24 cellular contexts compared by ENCODE assay signal in genomic region chr2:129927696-129928095, GRCh38. TPM values are rescaled to one million over a fixed set of nuclear protein-coding genes. Genes with fewer than 3 reads are reported as not detected.
DNase-seq lines count a peak whose midpoint lies in the region; ATAC-seq, FAIRE-seq and TF ChIP-seq lines count a peak whose summit lies in the region.
"Had no signal": no experiment of that assay in that cellular context is flagged by ENCODE, and none has a peak within 500 bp of the region (broad histone marks: within the 10 kb centered on the region; RNA-seq: fewer than 3 reads in every experiment).

No MANE protein-coding gene starts in this region.

- H4K8ac ChIP-seq in trophoblast cell (ENCODE audit: low read depth, low read length), result no peak overlapping the region

- DNase-seq in dorsolateral prefrontal cortex, result no peak
- DNase-seq in esophagus muscularis mucosa (ENCODE audit: extremely low spot score), result peak; percentile 87
- no peak for DNase-seq in trophoblast cell
- peak; percentile 20 for DNase-seq in type B pancreatic cell (ENCODE audit: extremely low spot score, unreplicated experiment)
- no peak for DNase-seq in small intestine
- DNase-seq in HepG2 (ENCODE audit: low spot score), result no peak
- DNase-seq: C1 segment of cervical spinal cord; Calu3; CD4-positive, alpha-beta memory T cell; COR-L47; DMS53; DMS79 treated with DMSO at 0.1 percent for 48 hours; GF-D8; H9 had no signal

- peaks cover 6 to 10% (median 10%) of the 10 kb centered on the region in 4 donors for H3K4me1 ChIP-seq in esophagus muscularis mucosa
- H3K4me1 ChIP-seq in trophoblast cell (ENCODE audit: control insufficient read depth in 1 of 2, insufficient read depth in 2 of 2, low read length in 2 of 2), result peaks cover 12 to 28% of the 10 kb centered on the region in 2 experiments
- H3K4me1 ChIP-seq in small intestine (ENCODE audit: control insufficient read depth in 2 of 2, insufficient read depth in 1 of 2, low read depth in 1 of 2, low read length in 1 of 2), result no peaks in the 10 kb centered on the region
- H3K4me1 ChIP-seq in HepG2 (ENCODE audit: insufficient read depth, low read length), result peaks cover 10% of the 10 kb centered on the region

- H2BK12ac ChIP-seq in trophoblast cell (ENCODE audit: low read length), result peak overlapping the region; percentile 12

- intact Hi-C loops in dorsolateral prefrontal cortex (cut with DNase I), result loop anchor here in 1 of 2 donors (5.0 kb wide), 2 partner anchors 50 to 405 kb away; no protein-coding TSS in a partner anchor
- intact Hi-C loops in esophagus muscularis mucosa (cut with DNase I), result loop anchor here (10.0 kb wide), 1 partner anchor 173 kb away; no protein-coding TSS in a partner anchor
- intact Hi-C loops in HepG2 (cut with micrococcal nuclease; ENCODE audit: unreplicated experiment), result no loop called here

- H3K79me2 ChIP-seq in trophoblast cell (ENCODE audit: control insufficient read depth, insufficient read depth, low read length, poor library complexity) (no peaks in the 10 kb centered on the region), HepG2 (ENCODE audit: insufficient read depth, low read length) (no peaks in the 10 kb centered on the region)

- no peak for TF ChIP-seq POLR2A in esophagus muscularis mucosa (IDR thresholded peaks at IDR 0.05; ENCODE audit: low read depth)
- no peak for TF ChIP-seq POLR2A in HepG2 (IDR thresholded peaks at IDR 0.05; ENCODE audit: insufficient read depth in 1 of 2, low read depth in 2 of 2, low read length in 2 of 2)

- no peak overlapping the region for H3K4ac ChIP-seq in trophoblast cell (ENCODE audit: low read depth, low read length)

- H3K36me3 ChIP-seq in esophagus muscularis mucosa, result no peaks in the 10 kb centered on the region
- no peaks in the 10 kb centered on the region for H3K36me3 ChIP-seq in trophoblast cell (ENCODE audit: control insufficient read depth in 1 of 2, insufficient read depth in 2 of 2, low read length in 2 of 2)
- no peaks in the 10 kb centered on the region for H3K36me3 ChIP-seq in small intestine (ENCODE audit: control insufficient read depth in 2 of 2, insufficient read depth in 2 of 2, low read length in 2 of 2)
- H3K36me3 ChIP-seq in HepG2 (replicated peaks in 1 of 2; ENCODE audit: control insufficient read depth in 1 of 2, insufficient read depth in 2 of 2, low read length in 2 of 2), result no peaks in the 10 kb centered on the region

- no peak overlapping the region for H3K4me3 Mint-ChIP-seq in type B pancreatic cell
- H3K4me3 Mint-ChIP-seq: CD4-positive, alpha-beta memory T cell; GM23338; H9 had no signal

- H2AK5ac ChIP-seq in trophoblast cell (ENCODE audit: low read length), result no peak overlapping the region

- H3K18ac ChIP-seq in trophoblast cell (ENCODE audit: low read length), result no peak overlapping the region

- POLR2A ChIA-PET in HepG2 (lab: Yijun Ruan, JAX), result no interaction called here

- H3K23ac ChIP-seq in trophoblast cell (ENCODE audit: low read length), result no peak overlapping the region

- no TSS peak for BruUV-seq in HepG2 (replicated peaks; lab: Mats Ljungman, UMichigan)

- CTCF ChIA-PET in HepG2 (lab: Yijun Ruan, JAX; ENCODE audit: low intra/inter-chr PET ratio, low total read pairs), result no interaction called here

- H3K27me3 Mint-ChIP-seq in type B pancreatic cell, result peaks cover 33% of the 10 kb centered on the region

- H4K91ac ChIP-seq in trophoblast cell (ENCODE audit: low read depth, low read length), result no peak overlapping the region

- no peak overlapping the region for H3K9ac ChIP-seq in trophoblast cell (ENCODE audit: low read length)
- H3K9ac ChIP-seq in HepG2 (ENCODE audit: insufficient read depth, low read depth, low read length), result no peak overlapping the region

- H3K9me3 Mint-ChIP-seq in type B pancreatic cell, result no peaks in the 10 kb centered on the region
- H3K9me3 Mint-ChIP-seq: CD4-positive, alpha-beta memory T cell; GM23338; H9 had no signal

- H3K4me2 ChIP-seq in trophoblast cell (ENCODE audit: low read length) (no peak overlapping the region), HepG2 (ENCODE audit: low read depth, low read length) (no peak overlapping the region)
- H3K4me2 ChIP-seq: GM23338 had no signal

- H3K27ac ChIP-seq in dorsolateral prefrontal cortex (peak overlapping the region in 52 of 59 donors; percentile 1 to 98 (median 95)), esophagus muscularis mucosa (replicated peaks in 1 of 4) (no peak overlapping the region), trophoblast cell (ENCODE audit: low read depth, low read length) (no peak overlapping the region), small intestine (ENCODE audit: low read depth in 1 of 2, low read length in 1 of 2) (no peak overlapping the region), HepG2 (ENCODE audit: extremely low read length, insufficient read depth, low read length) (no peak overlapping the region)

- H3K9me3 ChIP-seq in esophagus muscularis mucosa, result no peaks in the 10 kb centered on the region
- no peaks in the 10 kb centered on the region for H3K9me3 ChIP-seq in trophoblast cell (ENCODE audit: insufficient read depth, low read depth, low read length)
- no peaks in the 10 kb centered on the region for H3K9me3 ChIP-seq in small intestine (ENCODE audit: control insufficient read depth, low read depth)
- no peaks in the 10 kb centered on the region for H3K9me3 ChIP-seq in HepG2 (ENCODE audit: low read length)

- TF ChIP-seq RAD21 in HepG2 (CRISPR knock-in tag; IDR thresholded peaks at IDR 0.05), result no peak

- no peak overlapping the region for H2BK120ac ChIP-seq in trophoblast cell (ENCODE audit: insufficient read depth, low read length, poor library complexity)

- TF ChIP-seq EP300 in esophagus muscularis mucosa (IDR thresholded peaks at IDR 0.05) (no peak), HepG2 (IDR thresholded peaks at IDR 0.05; ENCODE audit: low read depth in 2 of 2, low read length in 2 of 2) (no peak), HepG2 (CRISPR knock-in tag; IDR thresholded peaks at IDR 0.05; ENCODE audit: borderline replicate concordance) (no peak)

- no peak for ATAC-seq in HepG2
- ATAC-seq: GM23338, HCT116 had no signal

- TF ChIP-seq CTCF in dorsolateral prefrontal cortex (IDR thresholded peaks at IDR 0.05 in 54 of 56, conservative IDR thresholded peaks at IDR 0.05 in 2 of 56; ENCODE audit: low read depth in 1 of 56, partially characterized antibody in 56 of 56) (no peak), esophagus muscularis mucosa (IDR thresholded peaks at IDR 0.05) (no peak), type B pancreatic cell (conservative IDR thresholded peaks at IDR 0.05) (no peak), HepG2 (CRISPR knock-in tag; IDR thresholded peaks at IDR 0.05) (no peak)

- 90% methylated on average over 1 of the region's 1 CpG for WGBS in esophagus muscularis mucosa
- no CpG with 5 or more reads among the region's 1 CpG for WGBS in trophoblast cell (ENCODE audit: extremely low coverage, insufficient coverage, insufficient read length)
- 91 to 93% (median 93%) methylated on average over 1 of the region's 1 CpG for WGBS in small intestine, 3 donors
- 4% methylated on average over 1 of the region's 1 CpG for WGBS in HepG2 (ENCODE audit: low lambda C conversion rate)

- no peak overlapping the region for H2AFZ ChIP-seq in trophoblast cell (ENCODE audit: insufficient read depth, low read length, poor library complexity)
- H2AFZ ChIP-seq in HepG2 (ENCODE audit: low read length), result no peak overlapping the region
- H2AFZ ChIP-seq: GM23338 had no signal

- FAIRE-seq in small intestine (lab: Jason Lieb, UNC) (no peak), HepG2 (lab: Jason Lieb, UNC) (no peak)
- FAIRE-seq: GM12891, GM18507 had no signal

- H3K36me3 Mint-ChIP-seq in type B pancreatic cell, result no peaks in the 10 kb centered on the region
- H3K36me3 Mint-ChIP-seq: CD4-positive, alpha-beta memory T cell had no signal

- no peak overlapping the region for H3K4me3 ChIP-seq in dorsolateral prefrontal cortex
- no peak overlapping the region for H3K4me3 ChIP-seq in esophagus muscularis mucosa
- no peak overlapping the region for H3K4me3 ChIP-seq in trophoblast cell (ENCODE audit: low read depth, low read length)
- no peak overlapping the region for H3K4me3 ChIP-seq in small intestine (ENCODE audit: low read depth in 1 of 2, low read length in 2 of 2)
- H3K4me3 ChIP-seq in HepG2 (replicated peaks in 1 of 3; ENCODE audit: insufficient read depth in 1 of 3, low read depth in 2 of 3, low read length in 3 of 3), result no peak overlapping the region
- H3K4me3 ChIP-seq: GM23338 had no signal

- no peak overlapping the region for H4K12ac ChIP-seq in trophoblast cell (ENCODE audit: low read depth, low read length)

- no peak overlapping the region for H2BK5ac ChIP-seq in trophoblast cell (ENCODE audit: low read depth, low read length, poor library complexity)

- no peak overlapping the region for H3K27ac Mint-ChIP-seq in type B pancreatic cell
- H3K27ac Mint-ChIP-seq: CD4-positive, alpha-beta memory T cell; GM23338; H9 had no signal

- in situ Hi-C loops in HepG2 (cut with HindIII; ENCODE audit: extremely low pct_ligation_motif_present, low pct_unique_long_range_greater_than_20kb), result no loop called here

- H3K4me1 Mint-ChIP-seq in type B pancreatic cell (ENCODE audit: unreplicated experiment), result peaks cover 10% of the 10 kb centered on the region

- peaks cover 0 to 21% (median 0%) of the 10 kb centered on the region in 45 donors for H3K27me3 ChIP-seq in dorsolateral prefrontal cortex
- peaks cover 0 to 51% (median 7%) of the 10 kb centered on the region in 4 donors for H3K27me3 ChIP-seq in esophagus muscularis mucosa
- H3K27me3 ChIP-seq in trophoblast cell (ENCODE audit: insufficient read depth, low read length), result no peaks in the 10 kb centered on the region
- H3K27me3 ChIP-seq in small intestine (ENCODE audit: control insufficient read depth in 2 of 2, insufficient read depth in 2 of 2, low read length in 2 of 2), result peaks cover 0 to 8% of the 10 kb centered on the region in 2 donors
- H3K27me3 ChIP-seq in HepG2 (ENCODE audit: control insufficient read depth in 1 of 2, insufficient read depth in 2 of 2, low read length in 2 of 2), result peaks cover 2 to 23% of the 10 kb centered on the region in 2 experiments; a peak in 3 of 5 replicates

- H3K79me1 ChIP-seq in trophoblast cell (ENCODE audit: low read length), result peaks cover 9% of the 10 kb centered on the region

- H4K20me1 ChIP-seq in HepG2 (ENCODE audit: insufficient read depth, low read length), result no peaks in the 10 kb centered on the region; the same call in 1 of the 2 replicates

- H3K14ac ChIP-seq in trophoblast cell (ENCODE audit: low read length), result no peak overlapping the region

RNA-seq across cellular contexts. Expression of gene RAB6C, which starts 51.8 kb away (rescaled TPM):
- total RNA-seq in dorsolateral prefrontal cortex (10 to 100 TPM in 3 of 120 experiments, 1 to 10 TPM in 117; 1.1 to 11.5 (median 4.0) TPM), esophagus muscularis mucosa (under 1 TPM in 3 of 4 donors, not detected in 1; 0.26 to 0.57 (median 0.42) TPM), type B pancreatic cell (ENCODE audit: low replicate concordance) (0.29 and 0.50 TPM in 2 replicates), HepG2 (2016; rRNA removed; fragmentation: Illumina TruSeq; extraction: Trizol) (not detected in 2 replicates)
- 1.8 and 1.9 TPM in 2 replicates for polyA plus RNA-seq in trophoblast cell (2013)
- polyA plus RNA-seq in small intestine (under 1 TPM in 1 of 3 donors, not detected in 2; 0.07 TPM), HepG2 (2011; rRNA removed) (not detected in 2 replicates)
- total RNA-seq in HepG2 (2016; cell fraction: cytosol; rRNA removed; fragmentation: Illumina TruSeq; extraction: Trizol; ENCODE audit: low read depth), result not detected in 2 replicates
- not detected in 2 replicates for total RNA-seq in HepG2 (2016; cell fraction: insoluble cytoplasmic fraction; rRNA removed; fragmentation: Illumina TruSeq; extraction: Trizol)
- total RNA-seq in HepG2 (2016; cell fraction: membrane; rRNA removed; fragmentation: Illumina TruSeq; extraction: Trizol), result not detected in 2 replicates
- not detected in 2 replicates for total RNA-seq in HepG2 (2016; cell fraction: nucleus; rRNA removed; fragmentation: Illumina TruSeq; extraction: Trizol)
- 0.05 TPM in 1 of 2 replicates, not detected in the other for polyA plus RNA-seq in HepG2 (2011; cell fraction: cytosol; rRNA removed)
- not detected in 2 replicates for polyA plus RNA-seq in HepG2 (2011; cell fraction: nucleus; rRNA removed)
- polyA plus RNA-seq in HepG2 (2012), result 0.08 TPM in 1 of 2 replicates, not detected in the other
- polyA plus RNA-seq in HepG2 (2016; cell fraction: cytosol; fragmentation: Illumina TruSeq; extraction: Trizol; ENCODE audit: low read depth), result not detected in 2 replicates
- not detected in 2 replicates for polyA plus RNA-seq in HepG2 (2016; cell fraction: insoluble cytoplasmic fraction; fragmentation: Illumina TruSeq; extraction: Trizol; ENCODE audit: low read depth)
- not detected in 2 replicates for polyA plus RNA-seq in HepG2 (2016; cell fraction: membrane; fragmentation: Illumina TruSeq; extraction: Trizol; ENCODE audit: low read depth)
- polyA plus RNA-seq in HepG2 (2016; cell fraction: nucleus; fragmentation: Illumina TruSeq; extraction: Trizol; ENCODE audit: insufficient read depth, low read depth), result not detected in 2 replicates
- polyA minus RNA-seq in HepG2 (2011; rRNA and poly(A)+ RNA removed; ENCODE audit: low replicate concordance), result not detected in 2 replicates
- not detected in 2 replicates for polyA minus RNA-seq in HepG2 (2011; cell fraction: cytosol; rRNA and poly(A)+ RNA removed)
- not detected in 2 replicates for polyA minus RNA-seq in HepG2 (2011; cell fraction: nucleus; rRNA and poly(A)+ RNA removed)
- total RNA-seq: A172, A673, Calu3, Daoy, G401, GM23338, H4, H9 had no signal
- polyA plus RNA-seq: BJ; CD4-positive, alpha-beta memory T cell; GM23338 had no signal

Comparison
In these comparisons a context has a peak if more than half of its experiments do, and no peak if none do; other contexts are left out.
1. DNase-seq: peak in esophagus muscularis mucosa (single experiment) and type B pancreatic cell (single experiment); none in dorsolateral prefrontal cortex (0 of 10), trophoblast cell (0 of 2), small intestine (single experiment) and HepG2 (single experiment).
2. H3K27ac ChIP-seq: peak in dorsolateral prefrontal cortex (52 of 59); none in esophagus muscularis mucosa (0 of 4), trophoblast cell (single experiment), small intestine (0 of 2) and HepG2 (single experiment).